ENCODE assay signal across 8 cellular contexts in genomic region chr20:58308290-58308679, GRCh38. TPM values are rescaled to one million over a fixed set of nuclear protein-coding genes. Genes with fewer than 3 reads are reported as not detected.
DNase-seq lines count a peak whose midpoint lies in the region; ATAC-seq and TF ChIP-seq lines count a peak whose summit lies in the region.

No MANE protein-coding gene starts in this region.

- H3K4me3 ChIP-seq in HFF-Myc (replicated peaks; ENCODE audit: low read depth, low read length) (peak overlapping the region; percentile 68), iPS-15b (ENCODE audit: low read depth, low read length) (peak overlapping the region; percentile 88)

- ATAC-seq in stimulated activated memory B cell treated with anti-CD40 and anti-IgM and Interleukin-4, amounts not matched to agents 10 μg/mL and 1 μg/mL and 100 μg/mL, for 72 hours: no peak
- no peak for ATAC-seq in HG03571 (IDR thresholded peaks at IDR 0.05; ENCODE audit: unreplicated experiment)
- no peak for ATAC-seq in HG02678 (IDR thresholded peaks at IDR 0.05; ENCODE audit: unreplicated experiment)

- no peak overlapping the region for H3K9ac ChIP-seq in iPS-15b (ENCODE audit: low read depth, low read length)

- peaks cover 5% of the 10 kb centered on the region for H3K4me1 ChIP-seq in iPS-15b (ENCODE audit: control insufficient read depth, insufficient read depth, low read length)

- no peaks in the 10 kb centered on the region for H3K9me3 Mint-ChIP-seq in activated T-helper 1 cell treated with anti-CD3 and anti-CD28 coated beads, Interleukin-12 subunit alpha, Interleukin-12 subunit beta, Interleukin-2, Interleukin-4 antibody, amounts not matched to agents 30 ng/mL and 10 ng/mL and 1 ng/mL, durations not matched to agents 14 hours and 24 hours and 36 hours
- no peaks in the 10 kb centered on the region for H3K9me3 Mint-ChIP-seq in stimulated activated memory B cell treated with anti-CD40 and anti-IgM and Interleukin-4, amounts not matched to agents 10 μg/mL and 1 μg/mL and 100 μg/mL, for 72 hours

- no peaks in the 10 kb centered on the region for H3K9me3 ChIP-seq in iPS-15b (ENCODE audit: control insufficient read depth, insufficient read depth, low read length)

- H3K36me3 Mint-ChIP-seq in activated T-helper 1 cell treated with anti-CD3 and anti-CD28 coated beads, Interleukin-12 subunit alpha, Interleukin-12 subunit beta, Interleukin-2, Interleukin-4 antibody, amounts not matched to agents 30 ng/mL and 10 ng/mL and 1 ng/mL, durations not matched to agents 14 hours and 24 hours and 36 hours (ENCODE audit: low read depth): peaks cover 33% of the 10 kb centered on the region
- H3K36me3 Mint-ChIP-seq in stimulated activated memory B cell treated with anti-CD40 and anti-IgM and Interleukin-4, amounts not matched to agents 10 μg/mL and 1 μg/mL and 100 μg/mL, for 72 hours: peaks cover 21% of the 10 kb centered on the region

- H3K27me3 Mint-ChIP-seq in activated T-helper 1 cell treated with anti-CD3 and anti-CD28 coated beads, Interleukin-12 subunit alpha, Interleukin-12 subunit beta, Interleukin-2, Interleukin-4 antibody, amounts not matched to agents 30 ng/mL and 10 ng/mL and 1 ng/mL, durations not matched to agents 14 hours and 24 hours and 36 hours (ENCODE audit: insufficient read depth): no peaks in the 10 kb centered on the region
- no peaks in the 10 kb centered on the region for H3K27me3 Mint-ChIP-seq in stimulated activated memory B cell treated with anti-CD40 and anti-IgM and Interleukin-4, amounts not matched to agents 10 μg/mL and 1 μg/mL and 100 μg/mL, for 72 hours

- H3K4me3 Mint-ChIP-seq in activated T-helper 1 cell treated with anti-CD3 and anti-CD28 coated beads, Interleukin-12 subunit alpha, Interleukin-12 subunit beta, Interleukin-2, Interleukin-4 antibody, amounts not matched to agents 30 ng/mL and 10 ng/mL and 1 ng/mL, durations not matched to agents 14 hours and 24 hours and 36 hours: peak overlapping the region; percentile 88
- H3K4me3 Mint-ChIP-seq in stimulated activated memory B cell treated with anti-CD40 and anti-IgM and Interleukin-4, amounts not matched to agents 10 μg/mL and 1 μg/mL and 100 μg/mL, for 72 hours: peak overlapping the region; percentile 83

- DNase-seq in HFF-Myc (ENCODE audit: extremely low read depth, low read depth): no peak
- DNase-seq in activated T-helper 1 cell treated with anti-CD3 and anti-CD28 coated beads, Interleukin-12 subunit alpha, Interleukin-12 subunit beta, Interleukin-2, Interleukin-4 antibody, amounts not matched to agents 30 ng/mL and 10 ng/mL and 1 ng/mL, durations not matched to agents 14 hours and 24 hours and 36 hours (ENCODE audit: low spot score): no peak
- no peak for DNase-seq in inferior parietal cortex (ENCODE audit: extremely low spot score)
- DNase-seq in NCI-H226: no peak

- H3K27me3 ChIP-seq in iPS-15b (ENCODE audit: control insufficient read depth, insufficient read depth, low read length): no peaks in the 10 kb centered on the region

- intact Hi-C loops in activated T-helper 1 cell treated with anti-CD3 and anti-CD28 coated beads, Interleukin-12 subunit alpha, Interleukin-12 subunit beta, Interleukin-2, Interleukin-4 antibody, amounts not matched to agents 30 ng/mL and 10 ng/mL and 1 ng/mL, durations not matched to agents 14 hours and 24 hours and 36 hours (cut with micrococcal nuclease): loop anchor here (2.0 to 5.0 kb wide), 5 partner anchors 56 to 915 kb away; partner anchors contain the start of genes ATP5F1E and ZNF831

- peak overlapping the region; percentile 88 for H3K27ac Mint-ChIP-seq in activated T-helper 1 cell treated with anti-CD3 and anti-CD28 coated beads, Interleukin-12 subunit alpha, Interleukin-12 subunit beta, Interleukin-2, Interleukin-4 antibody, amounts not matched to agents 30 ng/mL and 10 ng/mL and 1 ng/mL, durations not matched to agents 14 hours and 24 hours and 36 hours
- H3K27ac Mint-ChIP-seq in stimulated activated memory B cell treated with anti-CD40 and anti-IgM and Interleukin-4, amounts not matched to agents 10 μg/mL and 1 μg/mL and 100 μg/mL, for 72 hours: peak overlapping the region; percentile 87

- no peak for TF ChIP-seq CTCF in HFF-Myc (IDR thresholded peaks at IDR 0.05; ENCODE audit: low read depth, low read length, missing control alignments)

- H3K36me3 ChIP-seq in iPS-15b (ENCODE audit: control insufficient read depth, insufficient read depth, low read length): peaks cover 1% of the 10 kb centered on the region

- peaks cover 68% of the 10 kb centered on the region for H3K4me1 Mint-ChIP-seq in activated T-helper 1 cell treated with anti-CD3 and anti-CD28 coated beads, Interleukin-12 subunit alpha, Interleukin-12 subunit beta, Interleukin-2, Interleukin-4 antibody, amounts not matched to agents 30 ng/mL and 10 ng/mL and 1 ng/mL, durations not matched to agents 14 hours and 24 hours and 36 hours (ENCODE audit: low read depth)
- peaks cover 56% of the 10 kb centered on the region for H3K4me1 Mint-ChIP-seq in stimulated activated memory B cell treated with anti-CD40 and anti-IgM and Interleukin-4, amounts not matched to agents 10 μg/mL and 1 μg/mL and 100 μg/mL, for 72 hours

RNA-seq across cellular contexts. Expression of gene RAB22A, which starts 1.2 kb away (rescaled TPM):
- total RNA-seq in activated T-helper 1 cell treated with anti-CD3 and anti-CD28 coated beads, Interleukin-12 subunit alpha, Interleukin-12 subunit beta, Interleukin-2, Interleukin-4 antibody, amounts not matched to agents 30 ng/mL and 10 ng/mL and 1 ng/mL, durations not matched to agents 14 hours and 24 hours and 36 hours: 16.9 and 19.2 TPM in 2 replicates
